In the genomic region with DNA sequence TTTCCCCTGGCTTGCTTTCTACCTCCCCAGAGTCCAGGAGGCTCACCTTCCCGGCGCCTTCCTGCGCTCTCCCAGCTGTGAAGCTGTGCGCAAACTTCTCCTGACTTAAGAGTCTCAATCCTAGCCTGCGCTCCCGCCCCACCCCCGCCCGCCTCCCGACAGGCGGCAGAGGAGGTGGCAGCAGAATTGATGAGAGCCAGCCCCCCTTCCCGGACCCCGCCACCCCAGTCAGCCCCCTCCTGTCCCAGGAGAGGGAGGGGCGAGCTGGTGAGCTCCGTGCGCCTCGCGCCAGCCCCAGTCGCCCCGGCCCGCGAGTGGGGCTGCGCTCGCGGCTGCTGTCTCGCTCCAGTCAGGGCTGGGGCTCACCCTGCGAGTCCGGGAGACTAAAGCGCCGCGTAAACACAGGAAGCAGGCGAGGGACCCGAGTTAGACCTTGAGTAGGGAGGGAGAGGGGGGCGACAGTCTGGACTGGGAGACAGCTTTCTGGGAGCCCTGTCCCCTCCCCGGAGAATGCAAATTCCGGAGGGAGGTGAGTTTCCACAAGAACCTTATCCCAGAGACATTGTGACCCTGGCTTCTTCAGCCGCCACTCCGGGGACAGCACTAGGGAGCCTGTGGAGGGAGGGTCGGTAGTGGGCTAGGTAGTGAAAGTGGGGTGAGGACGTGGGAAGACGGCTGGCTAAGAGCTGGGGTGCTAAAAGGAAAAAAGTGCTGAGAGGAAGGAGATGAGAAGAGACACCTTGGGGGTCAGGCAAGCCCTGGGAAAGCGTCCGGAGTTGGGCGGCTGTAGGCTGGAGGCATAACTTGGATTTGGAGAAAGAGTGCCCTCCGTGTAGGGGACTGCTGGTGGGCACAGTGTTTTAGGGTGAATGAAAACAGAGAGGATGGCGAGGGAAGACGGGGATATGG, we compare ENCODE assay signal across 10 cellular contexts. TPM values are rescaled to one million over a fixed set of nuclear protein-coding genes. Genes with fewer than 3 reads are reported as not detected.
DNase-seq lines count a peak whose midpoint lies in the region; ATAC-seq and TF ChIP-seq lines count a peak whose summit lies in the region.
"Had no signal": no experiment of that assay in that cellular context is flagged by ENCODE, and none has a peak within 500 bp of the region (broad histone marks: within the 10 kb centered on the region; RNA-seq: fewer than 3 reads in every experiment).

TSS of gene CALCR (minus strand) at position 79 of the 909 bp plus-strand sequence. CDS start 87,743 bp downstream, outside the sequence.

- H3K36me3 ChIP-seq in WERI-Rb-1: no peaks in the 10 kb centered on the region

- ATAC-seq in stimulated activated memory B cell treated with anti-CD40 and anti-IgM and Interleukin-4, amounts not matched to agents 10 μg/mL and 1 μg/mL and 100 μg/mL, for 72 hours: peak; percentile 24
- ATAC-seq in natural killer cell: no peak

- peak within 1 kb of the TSS; percentile 60 for H3K4me3 ChIP-seq in WERI-Rb-1 (ENCODE audit: low read depth, low read length)

- H3K9me3 Mint-ChIP-seq in stimulated activated memory B cell treated with anti-CD40 and anti-IgM and Interleukin-4, amounts not matched to agents 10 μg/mL and 1 μg/mL and 100 μg/mL, for 72 hours: no peaks in the 10 kb centered on the region
- H3K9me3 Mint-ChIP-seq in activated T-cell treated with anti-CD3 and anti-CD28 coated beads, Interleukin-2, amount 50 U/mL, for 24 hours: no peaks in the 10 kb centered on the region
- H3K9me3 Mint-ChIP-seq in natural killer cell: no peaks in the 10 kb centered on the region
- H3K9me3 Mint-ChIP-seq: activated naive CD8-positive, alpha-beta T cell treated with anti-CD3 and anti-CD28 coated beads for 36 hours had no signal

- H3K27ac Mint-ChIP-seq in stimulated activated memory B cell treated with anti-CD40 and anti-IgM and Interleukin-4, amounts not matched to agents 10 μg/mL and 1 μg/mL and 100 μg/mL, for 72 hours: no peak within 1 kb of the TSS
- no peak within 1 kb of the TSS for H3K27ac Mint-ChIP-seq in activated T-cell treated with anti-CD3 and anti-CD28 coated beads, Interleukin-2, amount 50 U/mL, for 24 hours
- no peak within 1 kb of the TSS for H3K27ac Mint-ChIP-seq in natural killer cell
- H3K27ac Mint-ChIP-seq: activated naive CD8-positive, alpha-beta T cell treated with anti-CD3 and anti-CD28 coated beads for 36 hours had no signal

- H3K36me3 Mint-ChIP-seq in stimulated activated memory B cell treated with anti-CD40 and anti-IgM and Interleukin-4, amounts not matched to agents 10 μg/mL and 1 μg/mL and 100 μg/mL, for 72 hours: no peaks in the 10 kb centered on the region
- H3K36me3 Mint-ChIP-seq in activated T-cell treated with anti-CD3 and anti-CD28 coated beads, Interleukin-2, amount 50 U/mL, for 24 hours (ENCODE audit: low read depth): no peaks in the 10 kb centered on the region
- H3K36me3 Mint-ChIP-seq in natural killer cell: no peaks in the 10 kb centered on the region
- H3K36me3 Mint-ChIP-seq: activated naive CD8-positive, alpha-beta T cell treated with anti-CD3 and anti-CD28 coated beads for 36 hours had no signal

- H3K9me3 ChIP-seq in WERI-Rb-1 (ENCODE audit: severe bottlenecking): no peaks in the 10 kb centered on the region

- DNase-seq in NCI-H510A (lab: John Stamatoyannopoulos, UW) (peak; percentile 5), NCI-H510A treated with DMSO at 0.1 percent for 48 hours (lab: John Stamatoyannopoulos, UW) (no peak), WERI-Rb-1 (peak; percentile 52), islet precursor cell (peak; percentile 79), natural killer cell (no peak), NK-92 (lab: John Stamatoyannopoulos, UW; ENCODE audit: unreplicated experiment) (no peak)
- no peak for DNase-seq in activated T-cell treated with anti-CD3 and anti-CD28 coated beads, Interleukin-2, amount 50 U/mL, for 24 hours
- DNase-seq: activated naive CD8-positive, alpha-beta T cell treated with anti-CD3 and anti-CD28 coated beads for 36 hours had no signal

- H3K27me3 Mint-ChIP-seq in stimulated activated memory B cell treated with anti-CD40 and anti-IgM and Interleukin-4, amounts not matched to agents 10 μg/mL and 1 μg/mL and 100 μg/mL, for 72 hours: peaks cover 45% of the 10 kb centered on the region
- H3K27me3 Mint-ChIP-seq in activated T-cell treated with anti-CD3 and anti-CD28 coated beads, Interleukin-2, amount 50 U/mL, for 24 hours: peaks cover 43% of the 10 kb centered on the region
- peaks cover 24 to 26% of the 10 kb centered on the region in 2 donors for H3K27me3 Mint-ChIP-seq in natural killer cell (ENCODE audit: low read depth in 2 of 2)

- no peak for TF ChIP-seq CTCF in WERI-Rb-1 (IDR thresholded peaks at IDR 0.05; ENCODE audit: low read depth, low read length)
- TF ChIP-seq CTCF in natural killer cell (IDR thresholded peaks at IDR 0.05): no peak

- intact Hi-C loops in natural killer cell (cut with micrococcal nuclease): no loop called here

- peaks cover 5% of the 10 kb centered on the region for H3K27me3 ChIP-seq in WERI-Rb-1 (ENCODE audit: insufficient read depth, low read depth, severe bottlenecking)

- peak within 1 kb of the TSS; percentile 64 for H3K4me3 Mint-ChIP-seq in stimulated activated memory B cell treated with anti-CD40 and anti-IgM and Interleukin-4, amounts not matched to agents 10 μg/mL and 1 μg/mL and 100 μg/mL, for 72 hours
- no peak within 1 kb of the TSS for H3K4me3 Mint-ChIP-seq in activated T-cell treated with anti-CD3 and anti-CD28 coated beads, Interleukin-2, amount 50 U/mL, for 24 hours
- H3K4me3 Mint-ChIP-seq in natural killer cell: no peak within 1 kb of the TSS
- H3K4me3 Mint-ChIP-seq: activated naive CD8-positive, alpha-beta T cell treated with anti-CD3 and anti-CD28 coated beads for 36 hours had no signal

- no peak within 1 kb of the TSS for H3K27ac ChIP-seq in WERI-Rb-1

- H3K4me1 Mint-ChIP-seq in stimulated activated memory B cell treated with anti-CD40 and anti-IgM and Interleukin-4, amounts not matched to agents 10 μg/mL and 1 μg/mL and 100 μg/mL, for 72 hours: peaks cover 20% of the 10 kb centered on the region
- H3K4me1 Mint-ChIP-seq in activated T-cell treated with anti-CD3 and anti-CD28 coated beads, Interleukin-2, amount 50 U/mL, for 24 hours (ENCODE audit: low read depth): no peaks in the 10 kb centered on the region
- H3K4me1 Mint-ChIP-seq in natural killer cell: no peaks in the 10 kb centered on the region
- H3K4me1 Mint-ChIP-seq: activated naive CD8-positive, alpha-beta T cell treated with anti-CD3 and anti-CD28 coated beads for 36 hours had no signal

RNA-seq across cellular contexts. Expression of gene CALCR, which starts in this region (rescaled TPM):
- total RNA-seq in natural killer cell: not detected
- total RNA-seq: activated naive CD8-positive, alpha-beta T cell treated with anti-CD3 and anti-CD28 coated beads for 36 hours; fibroblast of lung had no signal

Comparison
In these comparisons a context has a peak if more than half of its experiments do, and no peak if none do; other contexts are left out.
1. DNase-seq: peak in NCI-H510A (single experiment), WERI-Rb-1 (single experiment) and islet precursor cell (single experiment); none in NCI-H510A treated with DMSO at 0.1 percent for 48 hours (single experiment), activated T-cell treated with anti-CD3 and anti-CD28 coated beads, Interleukin-2, amount 50 U/mL, for 24 hours (single experiment), natural killer cell (single experiment) and NK-92 (single experiment).